In the genomic region with DNA sequence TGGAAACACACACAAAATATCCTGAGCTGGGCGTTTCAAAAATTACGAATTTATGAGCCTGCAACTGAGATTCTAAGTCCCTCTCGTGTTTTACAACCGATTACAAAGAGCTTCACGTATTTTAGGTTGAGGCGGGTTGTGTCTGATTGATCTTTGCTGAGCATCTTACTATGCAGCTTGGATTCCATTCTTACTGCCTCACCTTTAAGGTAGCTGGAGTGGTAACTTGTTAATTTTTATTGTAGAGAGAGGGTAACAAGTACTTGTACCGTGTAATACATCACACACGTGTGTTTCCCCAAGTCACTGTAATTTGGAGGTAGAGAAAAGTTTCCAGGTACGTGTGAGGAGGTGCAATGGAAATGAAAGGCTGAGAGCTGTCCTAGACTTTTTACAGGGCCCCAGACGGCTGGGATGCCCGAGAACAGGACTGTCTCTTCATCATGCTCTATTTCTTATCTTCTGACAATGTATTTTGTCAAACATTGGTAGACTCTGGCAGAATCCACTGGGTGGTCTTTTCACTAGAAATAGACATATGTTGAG, we compare ENCODE assay signal across 8 cellular contexts.
A peak's percentile ranks its signal among the peaks of the same experiment; 100 is the strongest.
DNase-seq lines count a peak whose midpoint lies in the region; TF ChIP-seq lines count a peak whose summit lies in the region.

No MANE protein-coding gene starts in this region.

- intact Hi-C loops in ascending aorta (cut with DNase I), result no loop called here

- no peaks in the 10 kb centered on the region for H3K27me3 ChIP-seq in AG04450 (ENCODE audit: control insufficient read depth, insufficient read depth, low read length)
- peaks cover 19% of the 10 kb centered on the region for H3K27me3 ChIP-seq in H7 (ENCODE audit: control insufficient read depth, insufficient read depth, low read length)
- H3K27me3 ChIP-seq in ascending aorta, result peaks cover 19% of the 10 kb centered on the region

- no peak for DNase-seq in AG04450 (ENCODE audit: low read depth, low spot score)
- no peak for DNase-seq in H7
- DNase-seq in ascending aorta (ENCODE audit: low spot score in 2 of 2), result no peak
- no peak for DNase-seq in mesothelial cell of epicardium (ENCODE audit: low spot score in 2 of 2, unreplicated experiment in 2 of 2)
- DNase-seq in SW 1271 (lab: John Stamatoyannopoulos, UW), result no peak
- no peak for DNase-seq in dermis blood vessel endothelial cell
- no peak for DNase-seq in epidermal melanocyte (ENCODE audit: insufficient read length, low spot score)
- no peak for DNase-seq in iPS-NIHi7 (ENCODE audit: extremely low spot score)

- H3K4me1 Mint-ChIP-seq in mesothelial cell of epicardium, result peaks cover 56% of the 10 kb centered on the region

- H3K9me3 Mint-ChIP-seq in mesothelial cell of epicardium, result no peaks in the 10 kb centered on the region

- peak overlapping the region; percentile 97 for H3K27ac Mint-ChIP-seq in mesothelial cell of epicardium

- no peak for TF ChIP-seq CTCF in AG04450 (IDR thresholded peaks at IDR 0.05; ENCODE audit: low read depth, low read length)
- no peak for TF ChIP-seq CTCF in ascending aorta (IDR thresholded peaks at IDR 0.05)
- TF ChIP-seq CTCF in mesothelial cell of epicardium (IDR thresholded peaks at IDR 0.05; ENCODE audit: unreplicated experiment), result no peak

- H3K36me3 ChIP-seq in H7 (replicated peaks; ENCODE audit: control insufficient read depth, insufficient read depth, low read length) (no peaks in the 10 kb centered on the region), ascending aorta (no peaks in the 10 kb centered on the region)

- H3K27me3 Mint-ChIP-seq in mesothelial cell of epicardium (ENCODE audit: low read depth), result peaks cover 24% of the 10 kb centered on the region

- CTCF ChIA-PET in AG04450 (lab: Charles Lee), result no interaction called here

- H3K36me3 Mint-ChIP-seq in mesothelial cell of epicardium, result no peaks in the 10 kb centered on the region

- H3K4me3 Mint-ChIP-seq in mesothelial cell of epicardium, result peak overlapping the region; percentile 95

- H3K9me3 ChIP-seq in AG04450 (ENCODE audit: control insufficient read depth, insufficient read depth, low read length), result peaks cover 3% of the 10 kb centered on the region; the same call in 1 of the 2 replicates
- H3K9me3 ChIP-seq in ascending aorta, result no peaks in the 10 kb centered on the region

- POLR2A ChIA-PET in AG04450 (lab: Yijun Ruan, JAX), result interaction anchor here (0.8 to 1.2 kb wide), 3 partner anchors 23 to 780 kb away, joined by 3 read pairs; no protein-coding TSS in a partner anchor

- peaks cover 3 to 10% of the 10 kb centered on the region in 2 donors for H3K4me1 ChIP-seq in ascending aorta

- H3K4me3 ChIP-seq in AG04450 (ENCODE audit: low read depth, low read length), result peak overlapping the region; percentile 80
- H3K4me3 ChIP-seq in H7 (ENCODE audit: insufficient read depth, low read depth, low read length), result peak overlapping the region; percentile 84
- H3K4me3 ChIP-seq in ascending aorta, result peak overlapping the region; percentile 72

- H3K27ac ChIP-seq in AG04450 (ENCODE audit: low read depth, low read length) (no peak overlapping the region), ascending aorta (no peak overlapping the region)
